In the genomic region with DNA sequence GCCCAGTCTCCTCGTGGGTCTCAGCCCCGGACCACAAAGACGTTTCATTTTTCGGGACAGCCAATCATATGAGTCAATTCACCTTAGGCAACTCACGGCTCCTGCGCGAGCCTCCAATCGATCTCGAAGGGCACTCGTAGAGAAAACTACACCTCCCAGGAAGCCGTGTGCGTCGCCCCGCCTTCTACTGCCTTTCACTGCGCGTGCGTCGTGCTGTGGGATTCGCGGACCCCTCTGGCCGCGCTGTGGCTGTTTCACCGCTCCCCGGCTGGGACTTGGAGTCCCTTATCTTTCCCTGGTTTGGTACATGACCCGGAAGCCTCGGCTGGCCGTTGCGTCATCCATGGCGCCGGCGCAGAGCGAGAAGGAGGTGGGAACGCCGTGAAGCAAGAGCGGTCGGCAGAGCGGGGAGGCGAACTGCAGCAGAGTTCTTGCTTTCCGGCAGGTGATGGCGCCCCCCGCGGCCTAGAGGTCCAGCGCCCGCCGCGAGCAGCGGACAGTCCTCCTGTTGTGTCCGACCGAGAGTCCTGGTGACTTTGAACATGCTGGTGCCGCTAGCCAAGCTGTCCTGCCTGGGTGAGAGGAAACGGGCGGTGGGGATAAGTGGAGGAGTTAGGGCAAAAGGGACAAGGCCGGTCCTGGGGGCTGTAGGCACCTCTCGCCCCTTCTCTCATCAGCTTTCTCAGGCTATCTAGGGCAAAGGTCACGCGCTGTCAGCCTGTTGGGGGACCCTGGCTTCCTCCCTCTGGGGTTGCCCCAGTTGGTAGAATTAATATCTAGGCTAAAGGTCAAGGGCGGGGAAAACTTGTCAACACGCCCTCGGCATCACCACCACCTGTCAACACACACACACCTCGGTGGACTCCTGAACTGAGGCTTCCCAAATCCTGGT, we compare ENCODE assay signal across 1 cellular context.
TF ChIP-seq lines count a peak whose summit lies in the region.

A gene (plus strand): TSS at position 382 of the 892 bp plus-strand sequence. CDS start 161 bp downstream, at position 543.

TF ChIP-seq in K562, 482 proteins besides CTCF, POLR2A, EP300 and RAD21 (continued from another document and continues in another):
- TF ChIP-seq, protein P1, sequence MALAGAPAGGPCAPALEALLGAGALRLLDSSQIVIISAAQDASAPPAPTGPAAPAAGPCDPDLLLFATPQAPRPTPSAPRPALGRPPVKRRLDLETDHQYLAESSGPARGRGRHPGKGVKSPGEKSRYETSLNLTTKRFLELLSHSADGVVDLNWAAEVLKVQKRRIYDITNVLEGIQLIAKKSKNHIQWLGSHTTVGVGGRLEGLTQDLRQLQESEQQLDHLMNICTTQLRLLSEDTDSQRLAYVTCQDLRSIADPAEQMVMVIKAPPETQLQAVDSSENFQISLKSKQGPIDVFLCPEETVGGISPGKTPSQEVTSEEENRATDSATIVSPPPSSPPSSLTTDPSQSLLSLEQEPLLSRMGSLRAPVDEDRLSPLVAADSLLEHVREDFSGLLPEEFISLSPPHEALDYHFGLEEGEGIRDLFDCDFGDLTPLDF (CRISPR knock-in tag; IDR thresholded peaks at IDR 0.05) = peak; percentile 78
- no peak for TF ChIP-seq ZBTB8A (IDR thresholded peaks at IDR 0.05; ENCODE audit: partially characterized antibody)
- peak; percentile 92 for TF ChIP-seq SP1 (CRISPR knock-in tag; IDR thresholded peaks at IDR 0.05)
- no peak for TF ChIP-seq NUFIP1 (IDR thresholded peaks at IDR 0.05; ENCODE audit: partially characterized antibody)
- TF ChIP-seq KLF13 (tag; IDR thresholded peaks at IDR 0.05; ENCODE audit: borderline replicate concordance, low read depth) = no peak
- 0 out of 2 replicates have a peak, but pooled peaks have one; percentile 1 for TF ChIP-seq MXI1 (IDR thresholded peaks at IDR 0.05; ENCODE audit: low read depth, low read length)
- no peak for TF ChIP-seq CHD4 (IDR thresholded peaks at IDR 0.05; ENCODE audit: insufficient read depth, insufficient replicate concordance, low read depth, low read length, poor library complexity, severe bottlenecking)
- TF ChIP-seq EP400 (IDR thresholded peaks at IDR 0.05) = peak; percentile 91
- no peak for TF ChIP-seq SRSF1 (IDR thresholded peaks at IDR 0.05; ENCODE audit: low read depth, low read length)
- TF ChIP-seq, protein P2, sequence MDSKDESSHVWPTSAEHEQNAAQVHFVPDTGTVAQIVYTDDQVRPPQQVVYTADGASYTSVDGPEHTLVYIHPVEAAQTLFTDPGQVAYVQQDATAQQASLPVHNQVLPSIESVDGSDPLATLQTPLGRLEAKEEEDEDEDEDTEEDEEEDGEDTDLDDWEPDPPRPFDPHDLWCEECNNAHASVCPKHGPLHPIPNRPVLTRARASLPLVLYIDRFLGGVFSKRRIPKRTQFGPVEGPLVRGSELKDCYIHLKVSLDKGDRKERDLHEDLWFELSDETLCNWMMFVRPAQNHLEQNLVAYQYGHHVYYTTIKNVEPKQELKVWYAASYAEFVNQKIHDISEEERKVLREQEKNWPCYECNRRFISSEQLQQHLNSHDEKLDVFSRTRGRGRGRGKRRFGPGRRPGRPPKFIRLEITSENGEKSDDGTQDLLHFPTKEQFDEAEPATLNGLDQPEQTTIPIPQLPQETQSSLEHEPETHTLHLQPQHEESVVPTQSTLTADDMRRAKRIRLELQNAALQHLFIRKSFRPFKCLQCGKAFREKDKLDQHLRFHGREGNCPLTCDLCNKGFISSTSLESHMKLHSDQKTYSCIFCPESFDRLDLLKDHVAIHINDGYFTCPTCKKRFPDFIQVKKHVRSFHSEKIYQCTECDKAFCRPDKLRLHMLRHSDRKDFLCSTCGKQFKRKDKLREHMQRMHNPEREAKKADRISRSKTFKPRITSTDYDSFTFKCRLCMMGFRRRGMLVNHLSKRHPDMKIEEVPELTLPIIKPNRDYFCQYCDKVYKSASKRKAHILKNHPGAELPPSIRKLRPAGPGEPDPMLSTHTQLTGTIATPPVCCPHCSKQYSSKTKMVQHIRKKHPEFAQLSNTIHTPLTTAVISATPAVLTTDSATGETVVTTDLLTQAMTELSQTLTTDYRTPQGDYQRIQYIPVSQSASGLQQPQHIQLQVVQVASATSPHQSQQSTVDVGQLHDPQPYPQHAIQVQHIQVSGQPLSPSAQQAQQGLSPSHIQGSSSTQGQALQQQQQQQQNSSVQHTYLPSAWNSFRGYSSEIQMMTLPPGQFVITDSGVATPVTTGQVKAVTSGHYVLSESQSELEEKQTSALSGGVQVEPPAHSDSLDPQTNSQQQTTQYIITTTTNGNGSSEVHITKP (IDR thresholded peaks at IDR 0.05; ENCODE audit: partially characterized antibody) = peak; percentile 80
- TF ChIP-seq GABPB1 (CRISPR knock-in tag; IDR thresholded peaks at IDR 0.05) = peak; percentile 92
- TF ChIP-seq TAF9B (IDR thresholded peaks at IDR 0.05; ENCODE audit: partially characterized antibody) = peak; percentile 89
- TF ChIP-seq, protein P3, sequence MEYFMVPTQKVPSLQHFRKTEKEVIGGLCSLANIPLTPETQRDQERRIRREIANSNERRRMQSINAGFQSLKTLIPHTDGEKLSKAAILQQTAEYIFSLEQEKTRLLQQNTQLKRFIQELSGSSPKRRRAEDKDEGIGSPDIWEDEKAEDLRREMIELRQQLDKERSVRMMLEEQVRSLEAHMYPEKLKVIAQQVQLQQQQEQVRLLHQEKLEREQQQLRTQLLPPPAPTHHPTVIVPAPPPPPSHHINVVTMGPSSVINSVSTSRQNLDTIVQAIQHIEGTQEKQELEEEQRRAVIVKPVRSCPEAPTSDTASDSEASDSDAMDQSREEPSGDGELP (CRISPR knock-in tag; IDR thresholded peaks at IDR 0.05; ENCODE audit: borderline replicate concordance) = peak; percentile 93
- TF ChIP-seq HDAC2 (IDR thresholded peaks at IDR 0.05) = no peak; the same call in 1 of the 2 replicates
- TF ChIP-seq, protein P4, sequence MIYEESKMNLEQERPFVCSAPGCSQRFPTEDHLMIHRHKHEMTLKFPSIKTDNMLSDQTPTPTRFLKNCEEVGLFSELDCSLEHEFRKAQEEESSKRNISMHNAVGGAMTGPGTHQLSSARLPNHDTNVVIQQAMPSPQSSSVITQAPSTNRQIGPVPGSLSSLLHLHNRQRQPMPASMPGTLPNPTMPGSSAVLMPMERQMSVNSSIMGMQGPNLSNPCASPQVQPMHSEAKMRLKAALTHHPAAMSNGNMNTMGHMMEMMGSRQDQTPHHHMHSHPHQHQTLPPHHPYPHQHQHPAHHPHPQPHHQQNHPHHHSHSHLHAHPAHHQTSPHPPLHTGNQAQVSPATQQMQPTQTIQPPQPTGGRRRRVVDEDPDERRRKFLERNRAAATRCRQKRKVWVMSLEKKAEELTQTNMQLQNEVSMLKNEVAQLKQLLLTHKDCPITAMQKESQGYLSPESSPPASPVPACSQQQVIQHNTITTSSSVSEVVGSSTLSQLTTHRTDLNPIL (CRISPR knock-in tag; IDR thresholded peaks at IDR 0.05) = no peak
- TF ChIP-seq, protein P5, sequence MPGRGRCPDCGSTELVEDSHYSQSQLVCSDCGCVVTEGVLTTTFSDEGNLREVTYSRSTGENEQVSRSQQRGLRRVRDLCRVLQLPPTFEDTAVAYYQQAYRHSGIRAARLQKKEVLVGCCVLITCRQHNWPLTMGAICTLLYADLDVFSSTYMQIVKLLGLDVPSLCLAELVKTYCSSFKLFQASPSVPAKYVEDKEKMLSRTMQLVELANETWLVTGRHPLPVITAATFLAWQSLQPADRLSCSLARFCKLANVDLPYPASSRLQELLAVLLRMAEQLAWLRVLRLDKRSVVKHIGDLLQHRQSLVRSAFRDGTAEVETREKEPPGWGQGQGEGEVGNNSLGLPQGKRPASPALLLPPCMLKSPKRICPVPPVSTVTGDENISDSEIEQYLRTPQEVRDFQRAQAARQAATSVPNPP (IDR thresholded peaks at IDR 0.05; ENCODE audit: borderline replicate concordance, insufficient read depth, insufficient read length) = no peak
- TF ChIP-seq RBM22 (IDR thresholded peaks at IDR 0.05; ENCODE audit: low read depth, low read length, poor library complexity, severe bottlenecking) = no peak
- TF ChIP-seq ZNF766 (CRISPR knock-in tag; conservative IDR thresholded peaks at IDR 0.05) = no peak
- TF ChIP-seq, protein P6, sequence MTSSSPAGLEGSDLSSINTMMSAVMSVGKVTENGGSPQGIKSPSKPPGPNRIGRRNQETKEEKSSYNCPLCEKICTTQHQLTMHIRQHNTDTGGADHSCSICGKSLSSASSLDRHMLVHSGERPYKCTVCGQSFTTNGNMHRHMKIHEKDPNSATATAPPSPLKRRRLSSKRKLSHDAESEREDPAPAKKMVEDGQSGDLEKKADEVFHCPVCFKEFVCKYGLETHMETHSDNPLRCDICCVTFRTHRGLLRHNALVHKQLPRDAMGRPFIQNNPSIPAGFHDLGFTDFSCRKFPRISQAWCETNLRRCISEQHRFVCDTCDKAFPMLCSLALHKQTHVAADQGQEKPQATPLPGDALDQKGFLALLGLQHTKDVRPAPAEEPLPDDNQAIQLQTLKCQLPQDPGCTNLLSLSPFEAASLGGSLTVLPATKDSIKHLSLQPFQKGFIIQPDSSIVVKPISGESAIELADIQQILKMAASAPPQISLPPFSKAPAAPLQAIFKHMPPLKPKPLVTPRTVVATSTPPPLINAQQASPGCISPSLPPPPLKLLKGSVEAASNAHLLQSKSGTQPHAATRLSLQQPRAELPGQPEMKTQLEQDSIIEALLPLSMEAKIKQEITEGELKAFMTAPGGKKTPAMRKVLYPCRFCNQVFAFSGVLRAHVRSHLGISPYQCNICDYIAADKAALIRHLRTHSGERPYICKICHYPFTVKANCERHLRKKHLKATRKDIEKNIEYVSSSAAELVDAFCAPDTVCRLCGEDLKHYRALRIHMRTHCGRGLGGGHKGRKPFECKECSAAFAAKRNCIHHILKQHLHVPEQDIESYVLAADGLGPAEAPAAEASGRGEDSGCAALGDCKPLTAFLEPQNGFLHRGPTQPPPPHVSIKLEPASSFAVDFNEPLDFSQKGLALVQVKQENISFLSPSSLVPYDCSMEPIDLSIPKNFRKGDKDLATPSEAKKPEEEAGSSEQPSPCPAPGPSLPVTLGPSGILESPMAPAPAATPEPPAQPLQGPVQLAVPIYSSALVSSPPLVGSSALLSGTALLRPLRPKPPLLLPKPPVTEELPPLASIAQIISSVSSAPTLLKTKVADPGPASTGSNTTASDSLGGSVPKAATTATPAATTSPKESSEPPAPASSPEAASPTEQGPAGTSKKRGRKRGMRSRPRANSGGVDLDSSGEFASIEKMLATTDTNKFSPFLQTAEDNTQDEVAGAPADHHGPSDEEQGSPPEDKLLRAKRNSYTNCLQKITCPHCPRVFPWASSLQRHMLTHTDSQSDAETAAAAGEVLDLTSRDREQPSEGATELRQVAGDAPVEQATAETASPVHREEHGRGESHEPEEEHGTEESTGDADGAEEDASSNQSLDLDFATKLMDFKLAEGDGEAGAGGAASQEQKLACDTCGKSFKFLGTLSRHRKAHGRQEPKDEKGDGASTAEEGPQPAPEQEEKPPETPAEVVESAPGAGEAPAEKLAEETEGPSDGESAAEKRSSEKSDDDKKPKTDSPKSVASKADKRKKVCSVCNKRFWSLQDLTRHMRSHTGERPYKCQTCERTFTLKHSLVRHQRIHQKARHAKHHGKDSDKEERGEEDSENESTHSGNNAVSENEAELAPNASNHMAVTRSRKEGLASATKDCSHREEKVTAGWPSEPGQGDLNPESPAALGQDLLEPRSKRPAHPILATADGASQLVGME (CRISPR knock-in tag; IDR thresholded peaks at IDR 0.05) = 0 out of 2 replicates have a peak, but pooled peaks have one; percentile 7
- TF ChIP-seq BDP1 (IDR thresholded peaks at IDR 0.05; ENCODE audit: insufficient read depth, insufficient read length) = no peak
- TF ChIP-seq ETS2 (tag; IDR thresholded peaks at IDR 0.05; ENCODE audit: borderline replicate concordance, poor library complexity, severe bottlenecking) = no peak
- TF ChIP-seq HEY1 (CRISPR knock-in tag; IDR thresholded peaks at IDR 0.05; ENCODE audit: borderline replicate concordance) = no peak
- 0 out of 4 replicates have a peak, but pooled peaks of 1 of the 2 experiments have one; percentile 65 for TF ChIP-seq KDM4B (IDR thresholded peaks at IDR 0.05; ENCODE audit: borderline replicate concordance in 2 of 2, low read depth in 1 of 2)
- TF ChIP-seq, protein P7, sequence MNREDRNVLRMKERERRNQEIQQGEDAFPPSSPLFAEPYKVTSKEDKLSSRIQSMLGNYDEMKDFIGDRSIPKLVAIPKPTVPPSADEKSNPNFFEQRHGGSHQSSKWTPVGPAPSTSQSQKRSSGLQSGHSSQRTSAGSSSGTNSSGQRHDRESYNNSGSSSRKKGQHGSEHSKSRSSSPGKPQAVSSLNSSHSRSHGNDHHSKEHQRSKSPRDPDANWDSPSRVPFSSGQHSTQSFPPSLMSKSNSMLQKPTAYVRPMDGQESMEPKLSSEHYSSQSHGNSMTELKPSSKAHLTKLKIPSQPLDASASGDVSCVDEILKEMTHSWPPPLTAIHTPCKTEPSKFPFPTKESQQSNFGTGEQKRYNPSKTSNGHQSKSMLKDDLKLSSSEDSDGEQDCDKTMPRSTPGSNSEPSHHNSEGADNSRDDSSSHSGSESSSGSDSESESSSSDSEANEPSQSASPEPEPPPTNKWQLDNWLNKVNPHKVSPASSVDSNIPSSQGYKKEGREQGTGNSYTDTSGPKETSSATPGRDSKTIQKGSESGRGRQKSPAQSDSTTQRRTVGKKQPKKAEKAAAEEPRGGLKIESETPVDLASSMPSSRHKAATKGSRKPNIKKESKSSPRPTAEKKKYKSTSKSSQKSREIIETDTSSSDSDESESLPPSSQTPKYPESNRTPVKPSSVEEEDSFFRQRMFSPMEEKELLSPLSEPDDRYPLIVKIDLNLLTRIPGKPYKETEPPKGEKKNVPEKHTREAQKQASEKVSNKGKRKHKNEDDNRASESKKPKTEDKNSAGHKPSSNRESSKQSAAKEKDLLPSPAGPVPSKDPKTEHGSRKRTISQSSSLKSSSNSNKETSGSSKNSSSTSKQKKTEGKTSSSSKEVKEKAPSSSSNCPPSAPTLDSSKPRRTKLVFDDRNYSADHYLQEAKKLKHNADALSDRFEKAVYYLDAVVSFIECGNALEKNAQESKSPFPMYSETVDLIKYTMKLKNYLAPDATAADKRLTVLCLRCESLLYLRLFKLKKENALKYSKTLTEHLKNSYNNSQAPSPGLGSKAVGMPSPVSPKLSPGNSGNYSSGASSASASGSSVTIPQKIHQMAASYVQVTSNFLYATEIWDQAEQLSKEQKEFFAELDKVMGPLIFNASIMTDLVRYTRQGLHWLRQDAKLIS (CRISPR knock-in tag; IDR thresholded peaks at IDR 0.05) = peak; percentile 92; the same call in 1 of the 2 replicates
- TF ChIP-seq TGIF2 (CRISPR knock-in tag; IDR thresholded peaks at IDR 0.05) = no peak
- TF ChIP-seq TEAD2 (tag; IDR thresholded peaks at IDR 0.05) = no peak
- 0 out of 4 replicates have a peak, but pooled peaks of 1 of the 2 experiments have one; percentile 47 for TF ChIP-seq FOXA3 (CRISPR knock-in tag; conservative IDR thresholded peaks at IDR 0.05 in 1 of 2, IDR thresholded peaks at IDR 0.05 in 1 of 2)
- peak; percentile 68; the same call in 1 of the 2 replicates for TF ChIP-seq MTA3 (IDR thresholded peaks at IDR 0.05; ENCODE audit: borderline replicate concordance)
- no peak for TF ChIP-seq HMG20A (CRISPR knock-in tag; conservative IDR thresholded peaks at IDR 0.05)
- TF ChIP-seq ZNF57 (CRISPR knock-in tag; IDR thresholded peaks at IDR 0.05) = no peak
